14 cellular contexts compared by ENCODE assay signal in the genomic region with DNA sequence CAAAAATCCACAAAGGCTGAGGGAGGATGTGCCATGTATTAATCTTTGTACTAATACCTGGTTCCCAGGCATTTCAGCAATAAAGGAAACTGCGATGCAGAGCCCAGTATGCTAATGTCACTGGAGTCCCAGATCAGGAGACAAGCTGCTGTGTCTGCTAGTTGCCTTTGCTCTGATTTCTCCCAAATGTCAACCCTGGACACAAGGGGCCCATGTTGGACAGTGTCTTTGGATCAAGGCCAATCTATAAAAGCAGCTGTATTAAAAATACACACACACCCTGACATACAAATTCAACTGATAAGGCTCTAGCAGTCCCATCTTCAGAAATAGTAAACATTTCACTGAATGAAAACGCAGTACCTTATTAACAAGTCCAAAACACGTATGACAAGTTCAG. TPM values are rescaled to one million over a fixed set of nuclear protein-coding genes. Genes with fewer than 3 reads are reported as not detected.
DNase-seq lines count a peak whose midpoint lies in the region; ATAC-seq, FAIRE-seq and TF ChIP-seq lines count a peak whose summit lies in the region.
"Had no signal": no experiment of that assay in that cellular context is flagged by ENCODE, and none has a peak within 500 bp of the region (broad histone marks: within the 10 kb centered on the region; RNA-seq: fewer than 3 reads in every experiment).

No MANE protein-coding gene starts in this region.

- H3K4me1 ChIP-seq in SK-N-SH (ENCODE audit: control insufficient read depth in 1 of 2, insufficient read depth in 2 of 2, low read depth in 1 of 2, low read length in 1 of 2): peaks cover 21 to 42% of the 10 kb centered on the region in 2 experiments

- H3K9ac ChIP-seq in SK-N-SH: no peak overlapping the region

- H3F3A ChIP-seq in SK-N-SH (replicated peaks; ENCODE audit: insufficient read depth): peaks cover 4% of the 10 kb centered on the region

- no peaks in the 10 kb centered on the region for H3K27me3 ChIP-seq in SK-N-SH (ENCODE audit: insufficient read depth)

- ATAC-seq in effector memory CD8-positive, alpha-beta T cell (replicated peaks): no peak
- ATAC-seq: A549, GM12878 had no signal

- H3K36me3 ChIP-seq in SK-N-SH (replicated peaks in 1 of 2; ENCODE audit: control insufficient read depth in 1 of 2, insufficient read depth in 2 of 2, low read length in 1 of 2): peaks cover 55 to 76% of the 10 kb centered on the region in 2 experiments

- H3K36me3 Mint-ChIP-seq in nephron (ENCODE audit: low read depth): peaks cover 75% of the 10 kb centered on the region
- H3K36me3 Mint-ChIP-seq in effector memory CD8-positive, alpha-beta T cell (ENCODE audit: insufficient read depth): no peaks in the 10 kb centered on the region

- no peaks in the 10 kb centered on the region for H3K9me3 ChIP-seq in SK-N-SH
- H3K9me3 ChIP-seq: A549 had no signal

- DNase-seq in GM19239 (ENCODE audit: insufficient read length, low spot score) (no peak), SK-N-SH (no peak), SW480 (ENCODE audit: low spot score) (no peak), AG08395 (ENCODE audit: low spot score) (no peak)
- DNase-seq in effector memory CD8-positive, alpha-beta T cell: no peak
- DNase-seq: AML-193; C1 segment of cervical spinal cord; CD4-positive, alpha-beta T cell; DMS79; GOT3; H9 had no signal

- 94% methylated on average over 3 of the region's 3 CpGs for WGBS in SK-N-SH (ENCODE audit: low lambda C conversion rate)

- H3K4me3 ChIP-seq in SK-N-SH (ENCODE audit: low read depth in 2 of 2, low read length in 1 of 2): no peak overlapping the region
- H3K4me3 ChIP-seq: A549, GM12878 had no signal

- CTCF ChIA-PET in SK-N-SH (lab: Yijun Ruan, JAX): interaction anchor here (0.6 to 4.5 kb wide), 2 partner anchors 93 to 278 kb away, joined by 3 to 32 read pairs; no protein-coding TSS in a partner anchor

- FAIRE-seq in GM19239 (lab: Jason Lieb, UNC): peak; percentile 28
- FAIRE-seq: A549, GM12878 had no signal

- no peaks in the 10 kb centered on the region for H3K9me2 ChIP-seq in SK-N-SH

- no peak overlapping the region for H3K4me2 ChIP-seq in SK-N-SH
- H3K4me2 ChIP-seq: A549 had no signal

- TF ChIP-seq CTCF in SK-N-SH (IDR thresholded peaks at IDR 0.05) (no peak), nephron (IDR thresholded peaks at IDR 0.05; ENCODE audit: unreplicated experiment in 3 of 3) (no peak)

- no peak overlapping the region for H3K4me3 Mint-ChIP-seq in nephron
- H3K4me3 Mint-ChIP-seq in effector memory CD8-positive, alpha-beta T cell: no peak overlapping the region
- H3K4me3 Mint-ChIP-seq: CD4-positive, alpha-beta T cell; H9 had no signal

- POLR2A ChIA-PET in SK-N-SH (lab: Yijun Ruan, JAX): no interaction called here

- H3K4me1 Mint-ChIP-seq in nephron: peaks cover 67% of the 10 kb centered on the region
- no peaks in the 10 kb centered on the region for H3K4me1 Mint-ChIP-seq in effector memory CD8-positive, alpha-beta T cell (ENCODE audit: low read depth in 2 of 2)

- peaks cover 4% of the 10 kb centered on the region for H3K27me3 Mint-ChIP-seq in nephron (ENCODE audit: low read depth)
- H3K27me3 Mint-ChIP-seq in effector memory CD8-positive, alpha-beta T cell: peaks cover 58 to 68% of the 10 kb centered on the region in 2 donors

- TF ChIP-seq RAD21 in SK-N-SH (IDR thresholded peaks at IDR 0.05; ENCODE audit: low read length): no peak

- peak overlapping the region in 2 of 3 experiments; percentile 89 to 92 for H3K27ac Mint-ChIP-seq in nephron
- no peak overlapping the region for H3K27ac Mint-ChIP-seq in effector memory CD8-positive, alpha-beta T cell
- H3K27ac Mint-ChIP-seq: CD4-positive, alpha-beta T cell; H9 had no signal

- H4K20me1 ChIP-seq in SK-N-SH (ENCODE audit: insufficient read depth): peaks cover 15% of the 10 kb centered on the region

- H2AFZ ChIP-seq in SK-N-SH (ENCODE audit: low read depth): no peak overlapping the region

- H3K27ac ChIP-seq in SK-N-SH (ENCODE audit: low read depth in 2 of 2, low read length in 1 of 2): no peak overlapping the region; a peak in 1 of 4 replicates
- H3K27ac ChIP-seq: A549 had no signal

- peaks cover 100% of the 10 kb centered on the region for H3K79me2 ChIP-seq in SK-N-SH (ENCODE audit: insufficient read depth)

- TF ChIP-seq EP300 in SK-N-SH (IDR thresholded peaks at IDR 0.05; ENCODE audit: borderline replicate concordance in 1 of 2, low read depth in 1 of 2, low read length in 1 of 2): no peak

- no peaks in the 10 kb centered on the region for H3K9me3 Mint-ChIP-seq in nephron
- H3K9me3 Mint-ChIP-seq in effector memory CD8-positive, alpha-beta T cell: no peaks in the 10 kb centered on the region
- H3K9me3 Mint-ChIP-seq: CD4-positive, alpha-beta T cell; H9 had no signal

TF ChIP-seq in SK-N-SH, 30 proteins besides CTCF, POLR2A, EP300 and RAD21:
- 0 out of 2 replicates have a peak, but pooled peaks have one; percentile 18 for TF ChIP-seq MXI1 (IDR thresholded peaks at IDR 0.05; ENCODE audit: low read depth, low read length)
- TF ChIP-seq, protein P1, sequence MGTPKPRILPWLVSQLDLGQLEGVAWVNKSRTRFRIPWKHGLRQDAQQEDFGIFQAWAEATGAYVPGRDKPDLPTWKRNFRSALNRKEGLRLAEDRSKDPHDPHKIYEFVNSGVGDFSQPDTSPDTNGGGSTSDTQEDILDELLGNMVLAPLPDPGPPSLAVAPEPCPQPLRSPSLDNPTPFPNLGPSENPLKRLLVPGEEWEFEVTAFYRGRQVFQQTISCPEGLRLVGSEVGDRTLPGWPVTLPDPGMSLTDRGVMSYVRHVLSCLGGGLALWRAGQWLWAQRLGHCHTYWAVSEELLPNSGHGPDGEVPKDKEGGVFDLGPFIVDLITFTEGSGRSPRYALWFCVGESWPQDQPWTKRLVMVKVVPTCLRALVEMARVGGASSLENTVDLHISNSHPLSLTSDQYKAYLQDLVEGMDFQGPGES (IDR thresholded peaks at IDR 0.05; ENCODE audit: low read depth, low read length): no peak

RNA-seq across cellular contexts. Expression of a gene that starts 19.0 kb away (rescaled TPM):
- polyA plus RNA-seq in SK-N-SH (2012; rRNA removed): 8.6 and 10.4 TPM in 2 replicates
- 10.1 and 10.4 TPM in 2 replicates for polyA plus RNA-seq in SK-N-SH (2012; cell fraction: cytosol; rRNA removed)
- polyA plus RNA-seq in SK-N-SH (2012; cell fraction: nucleus; rRNA removed): 8.4 and 14.2 TPM in 2 replicates

Comparison
In these comparisons a context has a peak if more than half of its experiments do, and no peak if none do; other contexts are left out.
1. H3K27ac Mint-ChIP-seq: peak in nephron (2 of 3); none in effector memory CD8-positive, alpha-beta T cell (0 of 2).